ENCODE assay signal across 11 cellular contexts in the genomic region with DNA sequence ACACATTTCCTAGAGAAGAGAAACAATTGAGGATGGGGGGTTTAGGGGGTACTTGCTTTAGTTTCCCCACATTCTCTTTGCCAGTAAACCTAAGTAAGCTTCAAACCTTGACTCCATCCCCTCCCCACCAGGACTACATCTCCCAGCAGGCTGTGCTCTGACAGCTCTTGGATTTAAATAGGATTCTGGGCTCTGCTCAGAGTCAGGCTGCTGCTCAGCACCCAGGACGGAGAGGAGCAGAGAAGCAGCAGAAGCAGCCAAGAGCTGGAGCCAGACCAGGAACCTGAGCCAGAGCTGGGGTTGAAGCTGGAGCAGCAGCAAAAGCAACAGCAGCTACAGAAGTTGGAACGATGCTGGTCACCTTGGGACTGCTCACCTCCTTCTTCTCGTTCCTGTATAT. TPM values are rescaled to one million over a fixed set of nuclear protein-coding genes. Genes with fewer than 3 reads are reported as not detected.
DNase-seq lines count a peak whose midpoint lies in the region; ATAC-seq and TF ChIP-seq lines count a peak whose summit lies in the region.
"Had no signal": no experiment of that assay in that cellular context is flagged by ENCODE, and none has a peak within 500 bp of the region (broad histone marks: within the 10 kb centered on the region; RNA-seq: fewer than 3 reads in every experiment).

No MANE protein-coding gene starts in this region.

- no peak for TF ChIP-seq CTCF in brain (conservative IDR thresholded peaks at IDR 0.05)
- no peak for TF ChIP-seq CTCF in upper lobe of right lung (IDR thresholded peaks at IDR 0.05)
- no peak for TF ChIP-seq CTCF in GM13976 (IDR thresholded peaks at IDR 0.05; ENCODE audit: borderline replicate concordance, control extremely low read depth, extremely low read depth, insufficient read depth, missing control alignments)

- H3K9me3 ChIP-seq in upper lobe of right lung: no peaks in the 10 kb centered on the region
- H3K9me3 ChIP-seq: lower lobe of right lung had no signal

- peaks cover 11% of the 10 kb centered on the region for H3K4me1 Mint-ChIP-seq in brain
- H3K4me1 Mint-ChIP-seq in immature natural killer cell: peaks cover 2 to 6% of the 10 kb centered on the region in 2 donors

- H3K4me3 Mint-ChIP-seq in brain (peak overlapping the region in 3 of 5 experiments; percentile 53 to 59 (median 55)), immature natural killer cell (no peak overlapping the region)

- ATAC-seq in left colon (peak; percentile 31), upper lobe of right lung (peak; percentile 22), HG03108 (IDR thresholded peaks at IDR 0.05; ENCODE audit: unreplicated experiment) (no peak)

- intact Hi-C loops in left colon (cut with DNase I, micrococcal nuclease) (no loop called here), upper lobe of right lung (cut with DNase I) (no loop called here)

- no peaks in the 10 kb centered on the region for H3K36me3 Mint-ChIP-seq in brain
- H3K36me3 Mint-ChIP-seq in immature natural killer cell: no peaks in the 10 kb centered on the region

- peak; percentile 29 for DNase-seq in NCI-H748 (lab: John Stamatoyannopoulos, UW; ENCODE audit: unreplicated experiment)
- DNase-seq in NCI-H748 treated with DMSO at 0.1 percent for 48 hours (lab: John Stamatoyannopoulos, UW): no peak
- DNase-seq in left colon: peak; percentile 16 to 57
- DNase-seq in upper lobe of right lung: no peak
- DNase-seq in immature natural killer cell: no peak
- DNase-seq in GM13976 (ENCODE audit: low spot score): no peak
- DNase-seq: lower lobe of right lung; NCI-H2081 treated with DMSO at 0.1 percent for 48 hours; stimulated activated CD8-positive, alpha-beta memory T cell treated with anti-CD3 and anti-CD28 coated beads, Interleukin-4, amount 100 ng/mL, for 48 hours had no signal

- no peaks in the 10 kb centered on the region for H3K36me3 ChIP-seq in upper lobe of right lung
- H3K36me3 ChIP-seq: lower lobe of right lung had no signal

- H3K4me3 ChIP-seq in upper lobe of right lung: no peak overlapping the region
- H3K4me3 ChIP-seq: lower lobe of right lung had no signal

- no peak overlapping the region for H3K27ac ChIP-seq in upper lobe of right lung
- H3K27ac ChIP-seq: lower lobe of right lung had no signal

- H3K27me3 Mint-ChIP-seq in brain (peaks cover 39% of the 10 kb centered on the region), immature natural killer cell (ENCODE audit: low read depth in 3 of 3) (peaks cover 3 to 11% (median 6%) of the 10 kb centered on the region in 3 donors)

- H3K27ac Mint-ChIP-seq in brain (no peak overlapping the region), immature natural killer cell (no peak overlapping the region)

- H3K9me3 Mint-ChIP-seq in brain (peaks cover 0 to 8% (median 3%) of the 10 kb centered on the region in 5 experiments), immature natural killer cell (no peaks in the 10 kb centered on the region)

- in situ Hi-C loops in GM13976 (cut with MboI; ENCODE audit: low sequenced_read_pairs, unreplicated experiment): loop anchor here (25.0 kb wide), 1 partner anchor 310 kb away; the partner anchor contains the start of gene PLEK2

- H3K4me1 ChIP-seq in upper lobe of right lung: no peaks in the 10 kb centered on the region
- H3K4me1 ChIP-seq: lower lobe of right lung had no signal

- H3K27me3 ChIP-seq in upper lobe of right lung: peaks cover 6% of the 10 kb centered on the region

RNA-seq across cellular contexts. Expression of gene RDH12, which starts 20.6 kb away (rescaled TPM):
- 0.63 TPM for polyA plus RNA-seq in brain (ENCODE audit: insufficient read depth, low read depth, low replicate concordance)
- total RNA-seq in left colon: not detected
- total RNA-seq in upper lobe of right lung: 0.20 TPM
- under 1 TPM in 1 of 3 donors, not detected in 2; 0.17 TPM for polyA plus RNA-seq in immature natural killer cell

RNA-seq across cellular contexts. Expression of gene RDH11, which starts 26.7 kb away (rescaled TPM):
- 67.7 TPM for polyA plus RNA-seq in brain (ENCODE audit: insufficient read depth, low read depth, low replicate concordance)
- total RNA-seq in left colon: 10 to 100 TPM; 40.6 to 48.1 TPM
- total RNA-seq in upper lobe of right lung: 58.4 TPM
- 100 to 1,000 TPM in 1 of 3 donors, 10 to 100 TPM in 2; 62.7 to 113 (median 76.1) TPM for polyA plus RNA-seq in immature natural killer cell

RNA-seq across cellular contexts. Expression of gene VTI1B, which starts 47.9 kb away (rescaled TPM):
- polyA plus RNA-seq in brain (ENCODE audit: insufficient read depth, low read depth, low replicate concordance) (102 TPM), immature natural killer cell (100 to 1,000 TPM in 2 of 3 donors, 10 to 100 TPM in 1; 75.0 to 118 (median 104) TPM)
- total RNA-seq in left colon (100 to 1,000 TPM; 120 to 135 TPM), upper lobe of right lung (122 TPM)

Comparison
In these comparisons a context has a peak if more than half of its experiments do, and no peak if none do; other contexts are left out.
1. DNase-seq: peak in NCI-H748 (single experiment) and left colon (2 of 2); none in NCI-H748 treated with DMSO at 0.1 percent for 48 hours (single experiment), upper lobe of right lung (single experiment), immature natural killer cell (0 of 3) and GM13976 (single experiment).
2. H3K4me3 Mint-ChIP-seq: peak in brain (3 of 5); none in immature natural killer cell (0 of 5).